Comparison of ENCODE assay signal across 26 cellular contexts in genomic region chr11:8793114-8793777, GRCh38.
DNase-seq lines count a peak whose midpoint lies in the region; ATAC-seq, FAIRE-seq and TF ChIP-seq lines count a peak whose summit lies in the region.
"Had no signal": no experiment of that assay in that cellular context is flagged by ENCODE, and none has a peak within 500 bp of the region (broad histone marks: within the 10 kb centered on the region; RNA-seq: fewer than 3 reads in every experiment).

No MANE protein-coding gene starts in this region.

- H3K36me3 ChIP-seq in Panc1 (ENCODE audit: control insufficient read depth, insufficient read depth, low read length) (no peaks in the 10 kb centered on the region), mucosa of stomach (ENCODE audit: control insufficient read depth, insufficient read depth, low read length) (no peaks in the 10 kb centered on the region), brain microvascular endothelial cell (replicated peaks) (no peaks in the 10 kb centered on the region)
- H3K36me3 ChIP-seq: BLaER1, neural progenitor cell had no signal

- no peak for TF ChIP-seq EP300 in A549 (IDR thresholded peaks at IDR 0.05)

- WGBS in A549 (ENCODE audit: missing lambda C conversion rate), result 94% methylated on average over 4 of the region's 4 CpGs

- peak overlapping the region; percentile 11 for H3K9ac ChIP-seq in mucosa of stomach (ENCODE audit: low read length)
- H3K9ac ChIP-seq: BLaER1, neural progenitor cell had no signal

- H3K9me3 ChIP-seq in A549, result no peaks in the 10 kb centered on the region
- H3K9me3 ChIP-seq in Panc1 (ENCODE audit: control insufficient read depth, insufficient read depth, low read depth, low read length), result no peaks in the 10 kb centered on the region
- no peaks in the 10 kb centered on the region for H3K9me3 ChIP-seq in mucosa of stomach (ENCODE audit: control insufficient read depth, low read length)
- H3K9me3 ChIP-seq: BLaER1 had no signal

- peaks cover 33% of the 10 kb centered on the region for H3K4me1 Mint-ChIP-seq in Calu3 (ENCODE audit: low read depth, unreplicated experiment)
- H3K4me1 Mint-ChIP-seq: activated B cell treated with CpG ODN at 0.5 μM for 24 hours; stimulated activated naive CD8-positive, alpha-beta T cell treated with anti-CD3 and anti-CD28 coated beads, Interleukin-15, amount 100 ng/mL, for 72 hours had no signal

- H3K4me3 Mint-ChIP-seq in Calu3 (ENCODE audit: low read depth, unreplicated experiment), result no peak overlapping the region
- H3K4me3 Mint-ChIP-seq: activated B cell treated with CpG ODN at 0.5 μM for 24 hours; activated CD4-positive, alpha-beta memory T cell treated with anti-CD3 and anti-CD28 coated beads for 36 hours; neural progenitor cell; stimulated activated naive CD8-positive, alpha-beta T cell treated with anti-CD3 and anti-CD28 coated beads, Interleukin-15, amount 100 ng/mL, for 72 hours; T-helper 2 cell treated with Interferon-gamma antibody and Interleukin-4, amounts not matched to agents 5 μg/mL and 100 μg/mL, for 36 hours; type B pancreatic cell had no signal

- H3K36me3 Mint-ChIP-seq in Calu3 (ENCODE audit: insufficient read depth, unreplicated experiment), result no peaks in the 10 kb centered on the region
- H3K36me3 Mint-ChIP-seq: activated CD4-positive, alpha-beta memory T cell treated with anti-CD3 and anti-CD28 coated beads for 36 hours had no signal

- POLR2A ChIA-PET in A549 (lab: Yijun Ruan, JAX) (no interaction called here), Panc1 (lab: Charles Lee) (no interaction called here)

- H3K27ac Mint-ChIP-seq in Calu3 (ENCODE audit: unreplicated experiment), result no peak overlapping the region
- H3K27ac Mint-ChIP-seq: activated B cell treated with CpG ODN at 0.5 μM for 24 hours; activated CD4-positive, alpha-beta memory T cell treated with anti-CD3 and anti-CD28 coated beads for 36 hours; neural progenitor cell; stimulated activated naive CD8-positive, alpha-beta T cell treated with anti-CD3 and anti-CD28 coated beads, Interleukin-15, amount 100 ng/mL, for 72 hours; T-helper 2 cell treated with Interferon-gamma antibody and Interleukin-4, amounts not matched to agents 5 μg/mL and 100 μg/mL, for 36 hours had no signal

- H3K27ac ChIP-seq in A549 (no peak overlapping the region), Panc1 (ENCODE audit: low read length) (no peak overlapping the region), brain microvascular endothelial cell (no peak overlapping the region)
- H3K27ac ChIP-seq: BLaER1, neural progenitor cell had no signal

- H3K4me2 ChIP-seq in A549, result no peak overlapping the region
- H3K4me2 ChIP-seq: BLaER1, neural progenitor cell had no signal

- ATAC-seq in A549 (no peak), Panc1 (no peak), GM21529 (IDR thresholded peaks at IDR 0.05; ENCODE audit: unreplicated experiment) (no peak)
- ATAC-seq: stimulated activated naive CD8-positive, alpha-beta T cell treated with anti-CD3 and anti-CD28 coated beads, Interleukin-15, amount 100 ng/mL, for 72 hours had no signal

- H3K4me3 ChIP-seq in A549 (no peak overlapping the region), Panc1 (ENCODE audit: low read depth in 2 of 2, low read length in 2 of 2) (no peak overlapping the region), mucosa of stomach (ENCODE audit: low read length) (no peak overlapping the region), brain microvascular endothelial cell (ENCODE audit: low read depth, low read length) (no peak overlapping the region)
- H3K4me3 ChIP-seq: BLaER1, neural progenitor cell had no signal

- peaks cover 2% of the 10 kb centered on the region for H3K9me3 Mint-ChIP-seq in Calu3 (ENCODE audit: low read depth, unreplicated experiment)
- H3K9me3 Mint-ChIP-seq: activated B cell treated with CpG ODN at 0.5 μM for 24 hours; activated CD4-positive, alpha-beta memory T cell treated with anti-CD3 and anti-CD28 coated beads for 36 hours; stimulated activated naive CD8-positive, alpha-beta T cell treated with anti-CD3 and anti-CD28 coated beads, Interleukin-15, amount 100 ng/mL, for 72 hours; T-helper 2 cell treated with Interferon-gamma antibody and Interleukin-4, amounts not matched to agents 5 μg/mL and 100 μg/mL, for 36 hours had no signal

- in situ Hi-C loops in Panc1 (cut with HindIII; ENCODE audit: low pct_unique_long_range_greater_than_20kb, low sequenced_read_pairs) (no loop called here), brain microvascular endothelial cell (cut with HindIII; ENCODE audit: low pct_ligation_motif_present, low sequenced_read_pairs) (no loop called here)

- TF ChIP-seq CTCF in A549 (IDR thresholded peaks at IDR 0.05) (no peak), Panc1 (IDR thresholded peaks at IDR 0.05) (no peak), Calu3 (IDR thresholded peaks at IDR 0.05; ENCODE audit: unreplicated experiment) (no peak), brain microvascular endothelial cell (IDR thresholded peaks at IDR 0.05; ENCODE audit: low read depth, low read length, missing control alignments) (no peak)

- CTCF ChIA-PET in A549 (lab: Yijun Ruan, JAX) (interaction anchor here (0.7 to 1.4 kb wide), 3 partner anchors 16 to 96 kb away, joined by 3 read pairs; no protein-coding TSS in a partner anchor), Panc1 (lab: Charles Lee) (no interaction called here), Calu3 (lab: Charles Lee) (no interaction called here)

- FAIRE-seq in A549 (lab: Jason Lieb, UNC), result no peak
- FAIRE-seq: A204.1, D721Med, RCC 7860 had no signal

- DNase-seq in A549 (ENCODE audit: low read depth in 1 of 2, low spot score in 1 of 2), result no peak
- no peak for DNase-seq in Panc1 (ENCODE audit: low read depth, low spot score)
- DNase-seq in fibroblast of gingiva (ENCODE audit: low read depth), result peak; percentile 43
- no peak for DNase-seq in Calu3
- DNase-seq in brain microvascular endothelial cell, result no peak
- DNase-seq in NCI-H1436 treated with DMSO at 0.1 percent for 48 hours (lab: John Stamatoyannopoulos, UW), result no peak
- DNase-seq: activated B cell treated with CpG ODN at 0.5 μM for 24 hours; activated CD4-positive, alpha-beta memory T cell treated with anti-CD3 and anti-CD28 coated beads for 36 hours; amygdala; erythroblast; KBM-7; left colon; NCI-H1092; NCI-H2081; NCI-H510A treated with DMSO at 0.1 percent for 48 hours; stimulated activated CD4-positive, alpha-beta T cell treated with anti-CD3 and anti-CD28 coated beads, Interleukin-4, amount 100 ng/mL, for 4 hours; stimulated activated naive CD8-positive, alpha-beta T cell treated with anti-CD3 and anti-CD28 coated beads, Interleukin-15, amount 100 ng/mL, for 72 hours had no signal

- H3K27me3 ChIP-seq in Panc1 (ENCODE audit: control insufficient read depth, insufficient read depth, low read length), result no peaks in the 10 kb centered on the region
- H3K27me3 ChIP-seq in mucosa of stomach (ENCODE audit: control insufficient read depth, insufficient read depth, low read length), result no peaks in the 10 kb centered on the region
- no peaks in the 10 kb centered on the region for H3K27me3 ChIP-seq in brain microvascular endothelial cell (replicated peaks)
- H3K27me3 ChIP-seq: BLaER1, neural progenitor cell had no signal

- no peak for TF ChIP-seq POLR2A in A549 (IDR thresholded peaks at IDR 0.05; ENCODE audit: low read length)

- TSS peak; percentile 8 for BruUV-seq in Panc1 (replicated peaks; lab: Mats Ljungman, UMichigan)
- no TSS peak for BruUV-seq in Calu3 (replicated peaks; lab: Mats Ljungman, UMichigan)

- no peak for TF ChIP-seq RAD21 in A549 (conservative IDR thresholded peaks at IDR 0.05 in 1 of 2, IDR thresholded peaks at IDR 0.05 in 1 of 2)

- intact Hi-C loops in Panc1 (cut with micrococcal nuclease; ENCODE audit: unreplicated experiment), result no loop called here
- intact Hi-C loops in Calu3 (cut with micrococcal nuclease; ENCODE audit: unreplicated experiment), result no loop called here

- H3K27me3 Mint-ChIP-seq in Calu3 (ENCODE audit: unreplicated experiment), result no peaks in the 10 kb centered on the region
- H3K27me3 Mint-ChIP-seq: type B pancreatic cell had no signal

- peaks cover 11% of the 10 kb centered on the region for H3K4me1 ChIP-seq in A549
- no peaks in the 10 kb centered on the region for H3K4me1 ChIP-seq in Panc1 (ENCODE audit: control insufficient read depth, insufficient read depth, low read length)
- peaks cover 58% of the 10 kb centered on the region for H3K4me1 ChIP-seq in mucosa of stomach (ENCODE audit: control insufficient read depth, insufficient read depth, low read length)
- H3K4me1 ChIP-seq: neural progenitor cell had no signal

TF ChIP-seq in A549, 52 proteins besides CTCF, POLR2A, EP300 and RAD21:
- TF ChIP-seq CBX8 (IDR thresholded peaks at IDR 0.05) (no peak), MAFK (IDR thresholded peaks at IDR 0.05; ENCODE audit: partially characterized antibody) (no peak), EHMT2 (IDR thresholded peaks at IDR 0.05; ENCODE audit: low read depth) (no peak), CEBPB (IDR thresholded peaks at IDR 0.05) (peak; percentile 26 to 31; a peak in 2 of 4 replicates), NR3C1 (IDR thresholded peaks at IDR 0.05) (no peak)
